ENCODE assay signal across 8 cellular contexts in genomic region chr3:52533623-52534280, GRCh38. TPM values are rescaled to one million over a fixed set of nuclear protein-coding genes. Genes with fewer than 3 reads are reported as not detected.
DNase-seq lines count a peak whose midpoint lies in the region; ATAC-seq, FAIRE-seq and TF ChIP-seq lines count a peak whose summit lies in the region.

Gene NT5DC2, minus strand, starts transcription at chr3:52533857. Its CDS starts 120 bp downstream, at chr3:52533737.

- peaks cover 19% of the 10 kb centered on the region for H3K4me1 Mint-ChIP-seq in astrocyte (ENCODE audit: low read depth, unreplicated experiment)

- peak within 1 kb of the TSS; percentile 69 to 97 (median 92) for H3K27ac ChIP-seq in BLaER1 treated with 17β-estradiol and CSF1 and Interleukin-3, amounts not matched to agents 10 nM and 100 nM
- H3K27ac ChIP-seq in KOPT-K1 (ENCODE audit: low read depth, low read length, poor library complexity, severe bottlenecking) (peak within 1 kb of the TSS; percentile 66), astrocyte (ENCODE audit: low read depth, low read length) (peak within 1 kb of the TSS; percentile 70), right cardiac atrium (ENCODE audit: low read length) (peak within 1 kb of the TSS; percentile 98), rectal smooth muscle tissue (ENCODE audit: low read depth, low read length) (peak within 1 kb of the TSS; percentile 67)

- no peaks in the 10 kb centered on the region for H3K9me3 Mint-ChIP-seq in astrocyte (ENCODE audit: unreplicated experiment)

- H3K79me2 ChIP-seq in astrocyte (ENCODE audit: insufficient read depth, low read length) = peaks cover 77% of the 10 kb centered on the region

- peak within 1 kb of the TSS; percentile 44 for H2AFZ ChIP-seq in astrocyte (ENCODE audit: low read depth, low read length)

- no peaks in the 10 kb centered on the region for H3K27me3 ChIP-seq in BLaER1 treated with 17β-estradiol and CSF1 and Interleukin-3, amounts not matched to agents 10 nM and 100 nM
- no peaks in the 10 kb centered on the region for H3K27me3 ChIP-seq in astrocyte (ENCODE audit: insufficient read depth, low read length)
- no peaks in the 10 kb centered on the region for H3K27me3 ChIP-seq in right cardiac atrium (ENCODE audit: control insufficient read depth, insufficient read depth)
- no peaks in the 10 kb centered on the region for H3K27me3 ChIP-seq in rectal smooth muscle tissue (ENCODE audit: control insufficient read depth, insufficient read depth, low read length)

- peak within 1 kb of the TSS; percentile 78 to 100 (median 97) for H3K4me3 ChIP-seq in BLaER1 treated with 17β-estradiol and CSF1 and Interleukin-3, amounts not matched to agents 10 nM and 100 nM
- H3K4me3 ChIP-seq in astrocyte (ENCODE audit: insufficient read depth, low read depth, low read length) (peak within 1 kb of the TSS; percentile 68), right cardiac atrium (ENCODE audit: low read length) (peak within 1 kb of the TSS; percentile 81), rectal smooth muscle tissue (ENCODE audit: low read length) (peak within 1 kb of the TSS; percentile 69)

- H3K9me3 ChIP-seq in BLaER1 treated with 17β-estradiol and CSF1 and Interleukin-3, amounts not matched to agents 10 nM and 100 nM (replicated peaks in 1 of 11) = no peaks in the 10 kb centered on the region
- no peaks in the 10 kb centered on the region for H3K9me3 ChIP-seq in KOPT-K1 (ENCODE audit: insufficient read depth, low read length, poor library complexity, severe bottlenecking)
- H3K9me3 ChIP-seq in astrocyte (ENCODE audit: insufficient read depth, low read depth, low read length) = no peaks in the 10 kb centered on the region
- H3K9me3 ChIP-seq in right cardiac atrium (ENCODE audit: control insufficient read depth, low read length) = no peaks in the 10 kb centered on the region

- no peaks in the 10 kb centered on the region for H3K27me3 Mint-ChIP-seq in astrocyte (ENCODE audit: low read depth, unreplicated experiment)

- peak within 1 kb of the TSS; percentile 96 to 100 (median 99) for H3K4me2 ChIP-seq in BLaER1 treated with 17β-estradiol and CSF1 and Interleukin-3, amounts not matched to agents 10 nM and 100 nM
- H3K4me2 ChIP-seq in astrocyte (ENCODE audit: low read length) = peak within 1 kb of the TSS; percentile 92

- H3K9ac ChIP-seq in BLaER1 treated with 17β-estradiol and CSF1 and Interleukin-3, amounts not matched to agents 10 nM and 100 nM = peak within 1 kb of the TSS; percentile 89 to 98 (median 95)
- H3K9ac ChIP-seq in astrocyte (ENCODE audit: low read length) (peak within 1 kb of the TSS; percentile 82), rectal smooth muscle tissue (ENCODE audit: low read length) (no peak within 1 kb of the TSS)

- TF ChIP-seq POLR2A in GM19193 (IDR thresholded peaks at IDR 0.05; ENCODE audit: extremely low read depth, insufficient read depth, insufficient read length) = peak; percentile 45

- H4K20me1 ChIP-seq in BLaER1 treated with 17β-estradiol and CSF1 and Interleukin-3, amounts not matched to agents 10 nM and 100 nM = peaks cover 55 to 67% (median 64%) of the 10 kb centered on the region in 11 experiments
- H4K20me1 ChIP-seq in astrocyte (ENCODE audit: insufficient read depth, low read length) = peaks cover 54% of the 10 kb centered on the region

- peaks cover 16 to 43% (median 32%) of the 10 kb centered on the region in 11 experiments for H3K36me3 ChIP-seq in BLaER1 treated with 17β-estradiol and CSF1 and Interleukin-3, amounts not matched to agents 10 nM and 100 nM
- H3K36me3 ChIP-seq in KOPT-K1 (ENCODE audit: insufficient read depth, low read length) (peaks cover 15% of the 10 kb centered on the region; the same call in 1 of the 2 replicates), astrocyte (ENCODE audit: insufficient read depth, low read length) (peaks cover 3% of the 10 kb centered on the region), rectal smooth muscle tissue (ENCODE audit: control insufficient read depth, insufficient read depth, low read length) (no peaks in the 10 kb centered on the region)

- WGBS in right cardiac atrium = 1% methylated on average over 91 of the region's 91 CpGs

- DNase-seq in astrocyte (ENCODE audit: low read depth) = peak; percentile 27
- peak; percentile 83 to 93 (median 92) for DNase-seq in right cardiac atrium
- DNase-seq in amniotic stem cell (lab: John Stamatoyannopoulos, UW) = no peak

- peak; percentile 32 to 36 for ATAC-seq in right cardiac atrium

- no peak for FAIRE-seq in astrocyte (lab: Jason Lieb, UNC)

- H3K27ac Mint-ChIP-seq in astrocyte (ENCODE audit: unreplicated experiment) = peak within 1 kb of the TSS; percentile 92

- H3K4me3 Mint-ChIP-seq in astrocyte (ENCODE audit: unreplicated experiment) = peak within 1 kb of the TSS; percentile 88

- intact Hi-C loops in T-helper 1 cell treated with Interleukin-12 subunit alpha and Interleukin-12 subunit beta and Interleukin-4 antibody, amounts not matched to agents 30 ng/mL and 1 ng/mL, for 36 hours (cut with micrococcal nuclease) = loop anchor here (10.0 kb wide), 1 partner anchor 511 kb away; the partner anchor contains the start of gene SFMBT1
- intact Hi-C loops in right cardiac atrium (cut with DNase I) = loop anchor here in 1 of 4 donors (5.0 kb wide), 1 partner anchor 51 kb away; no protein-coding TSS in a partner anchor

- TF ChIP-seq CTCF in astrocyte (IDR thresholded peaks at IDR 0.05; ENCODE audit: insufficient read depth, low read depth, low read length) = no peak

- peaks cover 10% of the 10 kb centered on the region for H3K36me3 Mint-ChIP-seq in astrocyte (ENCODE audit: low read depth, unreplicated experiment)

- peaks cover 58 to 75% (median 71%) of the 10 kb centered on the region in 10 experiments for H3K4me1 ChIP-seq in BLaER1 treated with 17β-estradiol and CSF1 and Interleukin-3, amounts not matched to agents 10 nM and 100 nM
- peaks cover 60% of the 10 kb centered on the region for H3K4me1 ChIP-seq in astrocyte (ENCODE audit: insufficient read depth, low read length)
- peaks cover 27% of the 10 kb centered on the region for H3K4me1 ChIP-seq in right cardiac atrium (ENCODE audit: control insufficient read depth, insufficient read depth, low read length)
- peaks cover 15% of the 10 kb centered on the region for H3K4me1 ChIP-seq in rectal smooth muscle tissue (ENCODE audit: control insufficient read depth, insufficient read depth, low read length)

RNA-seq across cellular contexts. Expression of gene NT5DC2, which starts in this region (rescaled TPM):
- 14.3 and 21.6 TPM in 2 replicates for total RNA-seq in T-helper 1 cell treated with Interleukin-12 subunit alpha and Interleukin-12 subunit beta and Interleukin-4 antibody, amounts not matched to agents 30 ng/mL and 1 ng/mL, for 36 hours
- total RNA-seq in astrocyte (178 and 189 TPM in 2 replicates), right cardiac atrium (100 to 1,000 TPM; 123 to 223 (median 154) TPM)
- 322 TPM for polyA plus RNA-seq in right cardiac atrium
